In the genomic region with DNA sequence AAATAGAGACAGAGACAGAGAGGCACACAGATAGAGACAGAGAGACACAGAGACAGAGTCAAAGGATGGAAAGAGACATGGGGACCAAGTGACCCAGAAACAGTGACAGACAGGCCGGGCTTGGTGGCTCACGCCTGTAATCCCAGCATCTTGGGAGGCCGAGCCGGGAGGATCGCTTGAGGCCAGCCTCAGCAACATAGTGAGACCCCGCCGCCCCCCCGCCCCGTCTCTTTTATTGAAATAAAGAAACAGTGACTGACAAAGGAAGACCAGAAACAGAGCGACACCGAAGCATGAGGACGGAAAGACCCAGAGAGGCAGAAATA, we compare ENCODE assay signal across 8 cellular contexts. TPM values are rescaled to one million over a fixed set of nuclear protein-coding genes. Genes with fewer than 3 reads are reported as not detected.
DNase-seq lines count a peak whose midpoint lies in the region; ATAC-seq and TF ChIP-seq lines count a peak whose summit lies in the region.

No MANE protein-coding gene starts in this region.

- peak overlapping the region; percentile 76 for H3K27ac ChIP-seq in psoas muscle

- peak overlapping the region; percentile 85; the same call in 1 of the 2 replicates for H3K9ac ChIP-seq in ES-I3 (ENCODE audit: low read depth, low read length)

- H3K36me3 ChIP-seq in ES-I3 (ENCODE audit: insufficient read depth, low read length) (no peaks in the 10 kb centered on the region), psoas muscle (ENCODE audit: insufficient read depth in 1 of 2, low read depth in 1 of 2) (no peaks in the 10 kb centered on the region)

- H3K4me1 ChIP-seq in ES-I3 (ENCODE audit: insufficient read depth, low read length) (peaks cover 13% of the 10 kb centered on the region), psoas muscle (no peaks in the 10 kb centered on the region)

- in situ Hi-C loops in GM13976 (cut with MboI; ENCODE audit: low sequenced_read_pairs, unreplicated experiment), result no loop called here

- DNase-seq in T-helper 9 cell, result peak; percentile 6
- DNase-seq in fibroblast of villous mesenchyme (ENCODE audit: low read depth), result no peak
- peak in 1 of 2 donors; percentile 43 for DNase-seq in psoas muscle
- no peak for DNase-seq in SK-N-DZ (ENCODE audit: low spot score)
- DNase-seq in midbrain (lab: John Stamatoyannopoulos, UW), result no peak
- no peak for DNase-seq in COLO829 (ENCODE audit: low spot score)
- DNase-seq in GM13976 (ENCODE audit: low spot score), result no peak

- WGBS in psoas muscle, 3 donors, result 6 to 15% (median 7%) methylated on average over 12 of the region's 12 CpGs

- no peaks in the 10 kb centered on the region for H3K27me3 ChIP-seq in psoas muscle (ENCODE audit: insufficient read depth in 3 of 3, low read length in 2 of 3)

- intact Hi-C loops in psoas muscle (cut with DNase I), result loop anchor here in 1 of 2 donors (1.0 to 10.0 kb wide), 3 partner anchors 120 to 270 kb away; no protein-coding TSS in a partner anchor

- TF ChIP-seq CTCF in fibroblast of villous mesenchyme (IDR thresholded peaks at IDR 0.05; ENCODE audit: insufficient read depth, low read depth, low read length) (no peak), psoas muscle (IDR thresholded peaks at IDR 0.05) (no peak), GM13976 (IDR thresholded peaks at IDR 0.05; ENCODE audit: borderline replicate concordance, control extremely low read depth, extremely low read depth, insufficient read depth, missing control alignments) (no peak)

- H3K9me3 ChIP-seq in ES-I3 (ENCODE audit: control insufficient read depth, insufficient read depth, low read length), result no peaks in the 10 kb centered on the region
- no peaks in the 10 kb centered on the region for H3K9me3 ChIP-seq in psoas muscle

- peak overlapping the region; percentile 76 for H3K4me3 ChIP-seq in fibroblast of villous mesenchyme (ENCODE audit: low read depth, low read length)
- H3K4me3 ChIP-seq in psoas muscle, result peak overlapping the region; percentile 78

- ATAC-seq in psoas muscle, result no peak

RNA-seq across cellular contexts. Expression of gene NECTIN2, which starts 0.8 kb away (rescaled TPM):
- total RNA-seq in fibroblast of villous mesenchyme, result 133 and 134 TPM in 2 replicates
- total RNA-seq in psoas muscle, result 10 to 100 TPM; 17.5 to 32.9 (median 24.1) TPM
- polyA plus RNA-seq in psoas muscle, result 10 to 100 TPM in 2 of 3 donors, 1 to 10 TPM in 1; 9.0 to 18.1 (median 11.2) TPM
- polyA plus RNA-seq in SK-N-DZ (2014; cell fraction: cytosol; rRNA removed), result 7.6 and 16.4 TPM in 2 replicates
- polyA plus RNA-seq in SK-N-DZ (2014; cell fraction: nucleus; rRNA removed), result 3.0 and 4.2 TPM in 2 replicates

RNA-seq across cellular contexts. Expression of gene BCAM, which starts 36.3 kb away (rescaled TPM):
- 10.3 and 15.1 TPM in 2 replicates for total RNA-seq in fibroblast of villous mesenchyme
- total RNA-seq in psoas muscle, result 10 to 100 TPM; 20.0 to 44.9 (median 25.0) TPM
- 10 to 100 TPM; 12.5 to 15.8 (median 15.7) TPM for polyA plus RNA-seq in psoas muscle
- 0.13 TPM in 1 of 2 replicates, not detected in the other for polyA plus RNA-seq in SK-N-DZ (2014; cell fraction: cytosol; rRNA removed)
- polyA plus RNA-seq in SK-N-DZ (2014; cell fraction: nucleus; rRNA removed), result 0.22 TPM in 1 of 2 replicates, not detected in the other

RNA-seq across cellular contexts. Expression of gene TOMM40, which starts 45.8 kb away (rescaled TPM):
- total RNA-seq in fibroblast of villous mesenchyme, result 56.7 and 57.9 TPM in 2 replicates
- total RNA-seq in psoas muscle, result 100 to 1,000 TPM in 1 of 4 donors, 10 to 100 TPM in 3; 42.3 to 111 (median 71.4) TPM
- polyA plus RNA-seq in psoas muscle, result 100 to 1,000 TPM in 1 of 3 donors, 10 to 100 TPM in 2; 67.6 to 330 (median 69.7) TPM
- 210 and 221 TPM in 2 replicates for polyA plus RNA-seq in SK-N-DZ (2014; cell fraction: cytosol; rRNA removed)
- 136 and 164 TPM in 2 replicates for polyA plus RNA-seq in SK-N-DZ (2014; cell fraction: nucleus; rRNA removed)
